In the genomic region with DNA sequence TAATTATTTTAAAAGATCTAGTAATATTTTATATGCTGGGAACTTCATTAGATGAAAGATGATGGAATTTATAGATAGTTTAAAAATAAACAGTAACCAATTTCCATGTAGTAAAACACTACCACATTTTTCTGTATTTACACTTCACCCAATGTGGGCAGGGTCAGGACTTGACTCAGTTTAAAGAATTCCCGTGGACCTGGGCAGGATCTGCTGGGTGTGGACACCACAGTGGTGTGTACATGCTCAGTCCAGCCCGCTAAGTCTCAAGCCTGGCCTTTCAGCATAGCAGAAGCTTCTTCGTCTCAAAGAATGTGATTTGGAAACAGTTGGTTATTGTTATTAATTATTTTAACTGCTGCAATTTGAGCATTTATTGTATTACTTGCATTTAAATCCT, we compare ENCODE assay signal across 16 cellular contexts.
DNase-seq lines count a peak whose midpoint lies in the region; ATAC-seq, FAIRE-seq and TF ChIP-seq lines count a peak whose summit lies in the region.
"Had no signal": no experiment of that assay in that cellular context is flagged by ENCODE, and none has a peak within 500 bp of the region (broad histone marks: within the 10 kb centered on the region; RNA-seq: fewer than 3 reads in every experiment).

No MANE protein-coding gene starts in this region.

- no peaks in the 10 kb centered on the region for H3K36me3 ChIP-seq in HepG2 (replicated peaks in 1 of 2; ENCODE audit: control insufficient read depth in 1 of 2, insufficient read depth in 2 of 2, low read length in 2 of 2)
- H3K36me3 ChIP-seq in right lobe of liver = peaks cover 0 to 14% (median 2%) of the 10 kb centered on the region in 4 donors
- H3K36me3 ChIP-seq in osteoblast (ENCODE audit: insufficient read depth, low read length) = peaks cover 12% of the 10 kb centered on the region
- H3K36me3 ChIP-seq: WERI-Rb-1 had no signal

- CTCF ChIA-PET in HepG2 (lab: Yijun Ruan, JAX; ENCODE audit: low intra/inter-chr PET ratio, low total read pairs) = no interaction called here

- TF ChIP-seq EP300 in HepG2 (IDR thresholded peaks at IDR 0.05; ENCODE audit: low read depth in 2 of 2, low read length in 2 of 2) (no peak), HepG2 (CRISPR knock-in tag; IDR thresholded peaks at IDR 0.05; ENCODE audit: borderline replicate concordance) (no peak)

- H3K4me2 ChIP-seq in HepG2 (ENCODE audit: low read depth, low read length) = no peak overlapping the region
- H3K4me2 ChIP-seq in osteoblast (ENCODE audit: insufficient read depth, low read length) = peak overlapping the region; percentile 69

- no peaks in the 10 kb centered on the region for H3K27me3 Mint-ChIP-seq in activated T-cell treated with anti-CD3 and anti-CD28 coated beads, Interleukin-2, amount 50 U/mL, for 4 hours (ENCODE audit: low read depth)

- no peak for DNase-seq in HepG2 (ENCODE audit: low spot score)
- DNase-seq in right lobe of liver = no peak
- DNase-seq in fibroblast of the conjunctiva (ENCODE audit: low read depth) = peak; percentile 9
- DNase-seq in osteoblast (ENCODE audit: insufficient read length, low spot score, missing footprints) = peak; percentile 71
- DNase-seq in NCI-H748 treated with DMSO at 0.1 percent for 48 hours (lab: John Stamatoyannopoulos, UW) = no peak
- DNase-seq in activated T-cell treated with anti-CD3 and anti-CD28 coated beads, Interleukin-2, amount 50 U/mL, for 4 hours = no peak
- no peak for DNase-seq in KBM-7
- DNase-seq in stimulated activated naive CD4-positive, alpha-beta T cell (lab: John Stamatoyannopoulos, UW) = no peak
- DNase-seq: activated T-cell treated with anti-CD3 and anti-CD28 coated beads for 4 hours, NCI-H2227 treated with DMSO at 0.1 percent for 48 hours had no signal

- no peaks in the 10 kb centered on the region for H4K20me1 ChIP-seq in HepG2 (ENCODE audit: insufficient read depth, low read length)
- peaks cover 10% of the 10 kb centered on the region for H4K20me1 ChIP-seq in osteoblast (ENCODE audit: insufficient read depth, low read length)

- in situ Hi-C loops in HepG2 (cut with HindIII; ENCODE audit: extremely low pct_ligation_motif_present, low pct_unique_long_range_greater_than_20kb) (no loop called here), KBM-7 (cut with MboI; ENCODE audit: low pct_unique_long_range_greater_than_20kb, low sequenced_read_pairs) (no loop called here)

- H3K4me3 ChIP-seq in HepG2 (replicated peaks in 1 of 3; ENCODE audit: insufficient read depth in 1 of 3, low read depth in 2 of 3, low read length in 3 of 3) = no peak overlapping the region
- no peak overlapping the region for H3K4me3 ChIP-seq in right lobe of liver
- no peak overlapping the region for H3K4me3 ChIP-seq in osteoblast (ENCODE audit: insufficient read depth, low read length)
- H3K4me3 ChIP-seq: cardiac muscle cell, GM12878, skin epidermis had no signal

- ATAC-seq in HepG2 (no peak), right lobe of liver (no peak)
- no peak for ATAC-seq in activated T-cell treated with anti-CD3 and anti-CD28 coated beads, Interleukin-2, amount 50 U/mL, for 4 hours
- ATAC-seq: GM12878, HCT116 had no signal

- TF ChIP-seq POLR2A in HepG2 (IDR thresholded peaks at IDR 0.05; ENCODE audit: insufficient read depth in 1 of 2, low read depth in 2 of 2, low read length in 2 of 2) (no peak), right lobe of liver (IDR thresholded peaks at IDR 0.05) (no peak)

- FAIRE-seq in HepG2 (lab: Jason Lieb, UNC) = no peak
- FAIRE-seq: A204.1, GM12878 had no signal

- H2AFZ ChIP-seq in HepG2 (ENCODE audit: low read length) = no peak overlapping the region
- no peak overlapping the region for H2AFZ ChIP-seq in osteoblast (ENCODE audit: low read length)

- no TSS peak for BruUV-seq in HepG2 (replicated peaks; lab: Mats Ljungman, UMichigan)

- H3K27ac ChIP-seq in HepG2 (ENCODE audit: extremely low read length, insufficient read depth, low read length) (no peak overlapping the region), right lobe of liver (no peak overlapping the region), osteoblast (ENCODE audit: low read depth, low read length) (peak overlapping the region; percentile 73)
- H3K27ac ChIP-seq: cardiac muscle cell, WERI-Rb-1 had no signal

- peaks cover 21% of the 10 kb centered on the region for H3K36me3 Mint-ChIP-seq in activated T-cell treated with anti-CD3 and anti-CD28 coated beads, Interleukin-2, amount 50 U/mL, for 4 hours (ENCODE audit: insufficient read depth)

- H3K9me3 Mint-ChIP-seq in activated T-cell treated with anti-CD3 and anti-CD28 coated beads, Interleukin-2, amount 50 U/mL, for 4 hours = no peaks in the 10 kb centered on the region

- no peak for TF ChIP-seq RAD21 in HepG2 (CRISPR knock-in tag; IDR thresholded peaks at IDR 0.05)

- H3K4me1 ChIP-seq in HepG2 (ENCODE audit: insufficient read depth, low read length) (peaks cover 15% of the 10 kb centered on the region), right lobe of liver (peaks cover 0 to 7% (median 0%) of the 10 kb centered on the region in 4 donors), osteoblast (ENCODE audit: insufficient read depth, low read length) (peaks cover 60% of the 10 kb centered on the region)

- whole genome bisulfite sequencing in HepG2 (ENCODE audit: low lambda C conversion rate) = 78% methylated on average over 3 of the region's 3 CpGs
- 71% methylated on average over 2 of the region's 3 CpGs for WGBS in right lobe of liver (ENCODE audit: insufficient coverage, low coverage, low lambda C conversion rate, missing lambda C conversion rate)

- H3K9ac ChIP-seq in HepG2 (ENCODE audit: insufficient read depth, low read depth, low read length) = no peak overlapping the region

- H3K4me1 Mint-ChIP-seq in activated T-cell treated with anti-CD3 and anti-CD28 coated beads, Interleukin-2, amount 50 U/mL, for 4 hours (ENCODE audit: low read depth) = peaks cover 3% of the 10 kb centered on the region

- H3K9me3 ChIP-seq in HepG2 (ENCODE audit: low read length) (no peaks in the 10 kb centered on the region), right lobe of liver (no peaks in the 10 kb centered on the region), osteoblast (ENCODE audit: low read depth, low read length) (no peaks in the 10 kb centered on the region)

- intact Hi-C loops in HepG2 (cut with micrococcal nuclease; ENCODE audit: unreplicated experiment) (loop anchor here (10.0 kb wide), 1 partner anchor 778 kb away; a partner anchor contains a TSS), right lobe of liver (cut with DNase I) (loop anchor here in 1 of 2 donors (10.0 kb wide), 1 partner anchor 62 kb away; no protein-coding TSS in a partner anchor)

- TF ChIP-seq CTCF in HepG2 (CRISPR knock-in tag; IDR thresholded peaks at IDR 0.05) (no peak), right lobe of liver (IDR thresholded peaks at IDR 0.05) (no peak), osteoblast (IDR thresholded peaks at IDR 0.05; ENCODE audit: extremely low read depth, low read depth, low read length) (no peak)

- H3K79me2 ChIP-seq in HepG2 (ENCODE audit: insufficient read depth, low read length) (no peaks in the 10 kb centered on the region), osteoblast (ENCODE audit: insufficient read depth, low read length) (no peaks in the 10 kb centered on the region)

- POLR2A ChIA-PET in HepG2 (lab: Yijun Ruan, JAX) = interaction anchor here (1.3 kb wide), 1 partner anchor 29 kb away, joined by 5 read pairs; no protein-coding TSS in a partner anchor

- H3K27me3 ChIP-seq in HepG2 (ENCODE audit: control insufficient read depth in 1 of 2, insufficient read depth in 2 of 2, low read length in 2 of 2) = no peaks in the 10 kb centered on the region
- no peaks in the 10 kb centered on the region for H3K27me3 ChIP-seq in right lobe of liver
- no peaks in the 10 kb centered on the region for H3K27me3 ChIP-seq in osteoblast (ENCODE audit: insufficient read depth, low read length)
- H3K27me3 ChIP-seq: cardiac muscle cell had no signal

- no peak overlapping the region for H3K4me3 Mint-ChIP-seq in activated T-cell treated with anti-CD3 and anti-CD28 coated beads, Interleukin-2, amount 50 U/mL, for 4 hours

TF ChIP-seq in HepG2, 621 proteins besides CTCF, POLR2A, EP300 and RAD21 (continues in another document):
- TF ChIP-seq, protein P1, sequence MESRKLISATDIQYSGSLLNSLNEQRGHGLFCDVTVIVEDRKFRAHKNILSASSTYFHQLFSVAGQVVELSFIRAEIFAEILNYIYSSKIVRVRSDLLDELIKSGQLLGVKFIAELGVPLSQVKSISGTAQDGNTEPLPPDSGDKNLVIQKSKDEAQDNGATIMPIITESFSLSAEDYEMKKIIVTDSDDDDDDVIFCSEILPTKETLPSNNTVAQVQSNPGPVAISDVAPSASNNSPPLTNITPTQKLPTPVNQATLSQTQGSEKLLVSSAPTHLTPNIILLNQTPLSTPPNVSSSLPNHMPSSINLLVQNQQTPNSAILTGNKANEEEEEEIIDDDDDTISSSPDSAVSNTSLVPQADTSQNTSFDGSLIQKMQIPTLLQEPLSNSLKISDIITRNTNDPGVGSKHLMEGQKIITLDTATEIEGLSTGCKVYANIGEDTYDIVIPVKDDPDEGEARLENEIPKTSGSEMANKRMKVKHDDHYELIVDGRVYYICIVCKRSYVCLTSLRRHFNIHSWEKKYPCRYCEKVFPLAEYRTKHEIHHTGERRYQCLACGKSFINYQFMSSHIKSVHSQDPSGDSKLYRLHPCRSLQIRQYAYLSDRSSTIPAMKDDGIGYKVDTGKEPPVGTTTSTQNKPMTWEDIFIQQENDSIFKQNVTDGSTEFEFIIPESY (CRISPR knock-in tag; IDR thresholded peaks at IDR 0.05) = peak; percentile 90
- TF ChIP-seq, protein P2, sequence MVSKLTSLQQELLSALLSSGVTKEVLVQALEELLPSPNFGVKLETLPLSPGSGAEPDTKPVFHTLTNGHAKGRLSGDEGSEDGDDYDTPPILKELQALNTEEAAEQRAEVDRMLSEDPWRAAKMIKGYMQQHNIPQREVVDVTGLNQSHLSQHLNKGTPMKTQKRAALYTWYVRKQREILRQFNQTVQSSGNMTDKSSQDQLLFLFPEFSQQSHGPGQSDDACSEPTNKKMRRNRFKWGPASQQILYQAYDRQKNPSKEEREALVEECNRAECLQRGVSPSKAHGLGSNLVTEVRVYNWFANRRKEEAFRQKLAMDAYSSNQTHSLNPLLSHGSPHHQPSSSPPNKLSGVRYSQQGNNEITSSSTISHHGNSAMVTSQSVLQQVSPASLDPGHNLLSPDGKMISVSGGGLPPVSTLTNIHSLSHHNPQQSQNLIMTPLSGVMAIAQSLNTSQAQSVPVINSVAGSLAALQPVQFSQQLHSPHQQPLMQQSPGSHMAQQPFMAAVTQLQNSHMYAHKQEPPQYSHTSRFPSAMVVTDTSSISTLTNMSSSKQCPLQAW (CRISPR knock-in tag; IDR thresholded peaks at IDR 0.05) = no peak
- no peak for TF ChIP-seq ARNT (IDR thresholded peaks at IDR 0.05)

Comparison
In these comparisons a context has a peak if more than half of its experiments do, and no peak if none do; other contexts are left out.
1. DNase-seq: peak in fibroblast of the conjunctiva (single experiment) and osteoblast (single experiment); none in HepG2 (single experiment), right lobe of liver (0 of 3), NCI-H748 treated with DMSO at 0.1 percent for 48 hours (single experiment), activated T-cell treated with anti-CD3 and anti-CD28 coated beads, Interleukin-2, amount 50 U/mL, for 4 hours (single experiment), KBM-7 (single experiment) and stimulated activated naive CD4-positive, alpha-beta T cell (0 of 6).